In the genomic region with DNA sequence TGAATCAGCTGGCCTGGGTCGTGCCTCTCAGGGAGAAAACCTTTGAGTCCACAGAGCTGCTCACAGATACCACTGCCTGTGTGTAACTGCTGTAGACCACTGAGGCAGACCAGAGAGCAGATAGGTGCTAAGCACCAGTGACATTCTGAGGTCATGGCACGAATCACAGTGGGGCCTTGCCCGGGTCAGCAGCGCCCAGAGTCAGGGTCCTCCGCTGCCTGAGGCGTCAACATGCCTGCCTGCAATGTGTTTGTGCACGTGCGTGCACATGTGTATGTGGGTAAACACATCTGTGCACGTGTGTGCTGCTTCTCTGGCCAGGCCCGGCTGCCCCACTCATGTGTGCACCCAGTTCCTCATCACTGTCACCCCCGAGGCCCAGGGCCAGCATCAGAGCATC, we compare ENCODE assay signal across 7 cellular contexts. TPM values are rescaled to one million over a fixed set of nuclear protein-coding genes. Genes with fewer than 3 reads are reported as not detected.
DNase-seq lines count a peak whose midpoint lies in the region; ATAC-seq and TF ChIP-seq lines count a peak whose summit lies in the region.
"Not testable (repeated sequence)": the region's sequence is repeated elsewhere in the genome, so short reads cannot be mapped to it uniquely, and the experiment has no call there.

TBC1D3L (minus strand) TSS at position 101 of the 400 bp plus-strand sequence. CDS start 1,540 bp downstream, outside the sequence.

- not testable (repeated sequence) for H3K9me3 Mint-ChIP-seq in WTC11; activated naive CD8-positive, alpha-beta T cell treated with anti-CD3 and anti-CD28 coated beads, Interleukin-2, amount 10 ng/mL, durations not matched to agents 7 days and 5 days; endothelial cell (ENCODE audit: unreplicated experiment); neural crest cell

- H3K9ac ChIP-seq in HCT116 (ENCODE audit: low read length): not testable (repeated sequence)

- H2AFZ ChIP-seq in HCT116 (ENCODE audit: low read depth, low read length, poor library complexity, severe bottlenecking): not testable (repeated sequence)

- DNase-seq in HCT116 (ENCODE audit: low read depth, low spot score); WTC11 (ENCODE audit: low spot score); activated naive CD8-positive, alpha-beta T cell treated with anti-CD3 and anti-CD28 coated beads, Interleukin-2, amount 10 ng/mL, durations not matched to agents 7 days and 5 days; endothelial cell (ENCODE audit: low spot score); lower leg skin (ENCODE audit: low spot score in 2 of 2); neural crest cell (ENCODE audit: low read depth, low spot score): not testable (repeated sequence)

- not testable (repeated sequence) for H3K79me2 ChIP-seq in HCT116 (ENCODE audit: insufficient read depth, low read length)

- WGBS in lower leg skin, 2 donors: no CpG with 5 or more reads among the region's 11 CpGs
- no CpG with 5 or more reads among the region's 11 CpGs for WGBS in thymus

- H3K27ac ChIP-seq in HCT116 (ENCODE audit: low read depth, low read length); thymus (ENCODE audit: low read depth): not testable (repeated sequence)

- not testable (repeated sequence) for TF ChIP-seq RAD21 in HCT116 (IDR thresholded peaks at IDR 0.05; ENCODE audit: low read depth)

- not testable (repeated sequence) for H3K27me3 ChIP-seq in HCT116 (ENCODE audit: insufficient read depth, low read length); thymus (ENCODE audit: control insufficient read depth, insufficient read depth)

- not testable (repeated sequence) for H3K4me2 ChIP-seq in HCT116 (ENCODE audit: low read length)

- H3K4me1 Mint-ChIP-seq in WTC11; activated naive CD8-positive, alpha-beta T cell treated with anti-CD3 and anti-CD28 coated beads, Interleukin-2, amount 10 ng/mL, durations not matched to agents 7 days and 5 days; endothelial cell (ENCODE audit: unreplicated experiment); neural crest cell: not testable (repeated sequence)

- not testable (repeated sequence) for TF ChIP-seq CTCF in HCT116 (IDR thresholded peaks at IDR 0.05 in 2 of 3, conservative IDR thresholded peaks at IDR 0.05 in 1 of 3; ENCODE audit: borderline replicate concordance in 1 of 3, insufficient read depth in 1 of 3, low read depth in 2 of 3, low read length in 2 of 3); WTC11 (IDR thresholded peaks at IDR 0.05); endothelial cell (IDR thresholded peaks at IDR 0.05; ENCODE audit: unreplicated experiment); lower leg skin (IDR thresholded peaks at IDR 0.05); neural crest cell (conservative IDR thresholded peaks at IDR 0.05)

- H3K36me3 ChIP-seq in HCT116 (ENCODE audit: control insufficient read depth in 1 of 2, insufficient read depth in 2 of 2, low read length in 2 of 2); thymus (ENCODE audit: control insufficient read depth, insufficient read depth): not testable (repeated sequence)

- not testable (repeated sequence) for H3K36me3 Mint-ChIP-seq in WTC11; activated naive CD8-positive, alpha-beta T cell treated with anti-CD3 and anti-CD28 coated beads, Interleukin-2, amount 10 ng/mL, durations not matched to agents 7 days and 5 days; endothelial cell (ENCODE audit: low read depth, unreplicated experiment); neural crest cell (ENCODE audit: low read depth)

- not testable (repeated sequence) for H3K4me3 Mint-ChIP-seq in WTC11; activated naive CD8-positive, alpha-beta T cell treated with anti-CD3 and anti-CD28 coated beads, Interleukin-2, amount 10 ng/mL, durations not matched to agents 7 days and 5 days; endothelial cell (ENCODE audit: unreplicated experiment); neural crest cell

- H3K9me2 ChIP-seq in HCT116 (ENCODE audit: insufficient read depth): not testable (repeated sequence)

- BruUV-seq in HCT116 (replicated peaks; lab: Mats Ljungman, UMichigan): not testable (repeated sequence)

- RAD21 ChIA-PET in HCT116 (lab: Charles Lee; ENCODE audit: low non-redundant PET in 1 of 2, low total read pairs in 2 of 2, uncharacterized antibody in 2 of 2, unreplicated experiment in 2 of 2): not testable (repeated sequence)

- not testable (repeated sequence) for ATAC-seq in HCT116; WTC11; activated naive CD8-positive, alpha-beta T cell treated with anti-CD3 and anti-CD28 coated beads, Interleukin-2, amount 10 ng/mL, durations not matched to agents 7 days and 5 days (ENCODE audit: low read depth)

- CTCF ChIA-PET in HCT116 (lab: Charles Lee); WTC11 (lab: Charles Lee): not testable (repeated sequence)

- TF ChIP-seq POLR2A in HCT116 (IDR thresholded peaks at IDR 0.05; ENCODE audit: borderline replicate concordance, extremely low read depth, insufficient read depth, insufficient read length); lower leg skin (IDR thresholded peaks at IDR 0.05): not testable (repeated sequence)

- not testable (repeated sequence) for H4K20me1 ChIP-seq in HCT116 (ENCODE audit: insufficient read depth)

- intact Hi-C loops in HCT116 (cut with micrococcal nuclease); lower leg skin (cut with DNase I; ENCODE audit: low total_unique reads): not testable (repeated sequence)

- not testable (repeated sequence) for H3K4me3 ChIP-seq in HCT116 (replicated peaks in 1 of 2; ENCODE audit: low read depth in 1 of 2, low read length in 2 of 2); lower leg skin (ENCODE audit: low read depth, poor library complexity, severe bottlenecking); thymus (ENCODE audit: low read length)

- not testable (repeated sequence) for H3K9me3 ChIP-seq in HCT116 (ENCODE audit: control insufficient read depth in 1 of 2, insufficient read depth in 1 of 2, low read depth in 1 of 2, low read length in 2 of 2); thymus (ENCODE audit: control insufficient read depth)

- POLR2A ChIA-PET in HCT116 (lab: Charles Lee); WTC11 (lab: Charles Lee); activated naive CD8-positive, alpha-beta T cell treated with anti-CD3 and anti-CD28 coated beads, Interleukin-2, amount 10 ng/mL, durations not matched to agents 7 days and 5 days (lab: Charles Lee): not testable (repeated sequence)

- H3K4me1 ChIP-seq in HCT116 (ENCODE audit: control insufficient read depth in 1 of 2, insufficient read depth in 2 of 2, low read length in 2 of 2); thymus (ENCODE audit: control insufficient read depth, insufficient read depth, low read length): not testable (repeated sequence)

- not testable (repeated sequence) for H3K27ac Mint-ChIP-seq in WTC11; activated naive CD8-positive, alpha-beta T cell treated with anti-CD3 and anti-CD28 coated beads, Interleukin-2, amount 10 ng/mL, durations not matched to agents 7 days and 5 days; endothelial cell (ENCODE audit: unreplicated experiment); neural crest cell (ENCODE audit: unreplicated experiment)

- H3K27me3 Mint-ChIP-seq in WTC11 (ENCODE audit: low read depth); activated naive CD8-positive, alpha-beta T cell treated with anti-CD3 and anti-CD28 coated beads, Interleukin-2, amount 10 ng/mL, durations not matched to agents 7 days and 5 days; endothelial cell (ENCODE audit: unreplicated experiment); neural crest cell (ENCODE audit: low read depth): not testable (repeated sequence)

RNA-seq across cellular contexts. Expression of gene TBC1D3L, which starts in this region (rescaled TPM):
- 33.3 TPM for total RNA-seq in HCT116 (2021; ENCODE audit: unreplicated experiment)
- 24.3 and 25.8 TPM in 2 replicates for polyA plus RNA-seq in HCT116 (2012)
- 18.8 to 20.5 TPM (median 20.1 TPM) in 3 replicates for total RNA-seq in WTC11 (2021)
- total RNA-seq in activated naive CD8-positive, alpha-beta T cell treated with anti-CD3 and anti-CD28 coated beads, Interleukin-2, amount 10 ng/mL, durations not matched to agents 7 days and 5 days: 10 to 100 TPM; 14.0 to 16.8 TPM
- 20.9 TPM for total RNA-seq in endothelial cell (ENCODE audit: unreplicated experiment)
- 10 to 100 TPM; 19.9 to 44.2 (median 28.9) TPM for total RNA-seq in lower leg skin
- total RNA-seq in neural crest cell: 26.7 and 26.9 TPM in 2 replicates
- 30.8 TPM for polyA plus RNA-seq in thymus
